In the genomic region with DNA sequence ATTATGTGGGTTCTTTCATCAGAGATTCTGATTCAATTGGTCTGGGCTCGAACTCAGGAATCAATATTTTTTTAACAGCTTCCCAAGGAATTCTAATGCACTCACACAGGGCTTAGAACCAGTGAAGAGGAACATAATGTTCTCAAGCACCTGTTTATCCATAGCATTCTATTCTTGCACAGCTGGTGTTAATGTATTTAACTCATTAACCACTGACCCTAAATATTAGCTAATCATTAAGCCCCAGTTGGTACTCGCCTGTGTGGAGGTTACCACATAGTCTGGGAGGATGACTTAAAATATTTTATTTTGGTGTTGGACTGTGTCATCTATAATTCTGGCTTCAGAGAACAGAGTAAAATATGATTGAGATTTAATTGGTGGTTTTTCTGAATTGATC, we compare ENCODE assay signal across 22 cellular contexts. TPM values are rescaled to one million over a fixed set of nuclear protein-coding genes. Genes with fewer than 3 reads are reported as not detected.
A peak's percentile ranks its signal among the peaks of the same experiment; 100 is the strongest.
DNase-seq lines count a peak whose midpoint lies in the region; ATAC-seq lines count a peak whose summit lies in the region.
"Had no signal": no experiment of that assay in that cellular context is flagged by ENCODE, and none has a peak within 500 bp of the region (broad histone marks: within the 10 kb centered on the region; RNA-seq: fewer than 3 reads in every experiment).

No MANE protein-coding gene starts in this region.

- H3K9me2 ChIP-seq in Karpas-422 (replicated peaks; ENCODE audit: insufficient read depth, low read length) = no peaks in the 10 kb centered on the region; the same call in 1 of the 2 replicates

- DNase-seq in ACHN (peak; percentile 46), NCI-H524 (lab: John Stamatoyannopoulos, UW) (peak; percentile 65 to 85), kidney glomerular epithelial cell (lab: John Stamatoyannopoulos, UW) (peak; percentile 28), Right ventricle myocardium inferior (ENCODE audit: missing footprints) (no peak), Karpas-422 (no peak)
- no peak for DNase-seq in activated CD8-positive, alpha-beta memory T cell treated with anti-CD3 and anti-CD28 coated beads, Interleukin-2, amount 50 U/mL, for 4 hours
- DNase-seq: activated naive CD4-positive, alpha-beta T cell treated with Interleukin-2 at 50 U/mL for 16 hours; activated T-cell treated with anti-CD3 and anti-CD28 coated beads for 4 hours; anterior cingulate cortex; CD8-positive, alpha-beta memory T cell; effector memory CD8-positive, alpha-beta T cell; GOT3; heart right ventricle; naive B cell; NCI-H345; pancreas; Right ventricle myocardium superior; upper lobe of right lung had no signal

- no peaks in the 10 kb centered on the region for H3K4me1 ChIP-seq in Karpas-422 (ENCODE audit: low read length)

- H3K79me2 ChIP-seq in Karpas-422 (ENCODE audit: low read length) = no peaks in the 10 kb centered on the region

- H3K9ac ChIP-seq in Karpas-422 (ENCODE audit: low read length) = no peak overlapping the region

- no peak overlapping the region for H3K27ac ChIP-seq in Karpas-422 (ENCODE audit: low read length)
- H3K27ac ChIP-seq: heart right ventricle, HL-60, pancreas, upper lobe of right lung had no signal

- intact Hi-C loops in Right ventricle myocardium inferior (cut with DNase I) = no loop called here

- H3K4me3 ChIP-seq in Karpas-422 (ENCODE audit: low read length) = no peak overlapping the region
- H3K4me3 ChIP-seq: heart right ventricle, K562, pancreas, upper lobe of right lung had no signal

- in situ Hi-C loops in ACHN (cut with HindIII; ENCODE audit: low pct_ligation_motif_present, low pct_unique_long_range_greater_than_20kb, low sequenced_read_pairs) = no loop called here

- H3K9me3 ChIP-seq in Karpas-422 (ENCODE audit: low read length) = no peaks in the 10 kb centered on the region
- H3K9me3 ChIP-seq: pancreas, upper lobe of right lung had no signal

- H4K20me1 ChIP-seq in Karpas-422 (ENCODE audit: insufficient read depth, low read depth, low read length) = peaks cover 48% of the 10 kb centered on the region

- H3K4me2 ChIP-seq in Karpas-422 (ENCODE audit: low read depth, low read length, poor library complexity, severe bottlenecking) = no peak overlapping the region

- ATAC-seq in GM18909 (IDR thresholded peaks at IDR 0.05; ENCODE audit: poor library complexity, unreplicated experiment) = peak; percentile 55
- ATAC-seq in GM19351 (IDR thresholded peaks at IDR 0.05; ENCODE audit: unreplicated experiment) = no peak
- ATAC-seq in Right ventricle myocardium inferior = no peak
- ATAC-seq: effector memory CD8-positive, alpha-beta T cell; heart right ventricle; K562; upper lobe of right lung had no signal

- H2AFZ ChIP-seq in Karpas-422 (ENCODE audit: low read length) = no peak overlapping the region

- no peaks in the 10 kb centered on the region for H3K36me3 ChIP-seq in Karpas-422 (ENCODE audit: insufficient read depth, low read length)
- H3K36me3 ChIP-seq: heart right ventricle, pancreas, upper lobe of right lung had no signal

- no peaks in the 10 kb centered on the region for H3K27me3 ChIP-seq in Karpas-422 (ENCODE audit: low read length)
- H3K27me3 ChIP-seq: heart right ventricle, pancreas, upper lobe of right lung had no signal

RNA-seq across cellular contexts. Expression of a gene that starts 45.3 kb away (rescaled TPM):
- total RNA-seq in Right ventricle myocardium inferior = 20.1 TPM
- total RNA-seq in Karpas-422 (2014; rRNA removed; shearing (Covaris generic); ENCODE audit: low replicate concordance) = 6.7 and 12.5 TPM in 2 replicates

Comparison
In these comparisons a context has a peak if more than half of its experiments do, and no peak if none do; other contexts are left out.
1. DNase-seq: peak in ACHN (single experiment), NCI-H524 (2 of 2) and kidney glomerular epithelial cell (single experiment); none in Right ventricle myocardium inferior (single experiment), activated CD8-positive, alpha-beta memory T cell treated with anti-CD3 and anti-CD28 coated beads, Interleukin-2, amount 50 U/mL, for 4 hours (single experiment) and Karpas-422 (single experiment).